Comparison of ENCODE assay signal across 1 cellular context in genomic region chr22:37198290-37199102, GRCh38.
TF ChIP-seq lines count a peak whose summit lies in the region.

No MANE protein-coding gene starts in this region.

TF ChIP-seq in IMR-90, 13 proteins besides CTCF, POLR2A, EP300 and RAD21:
- TF ChIP-seq USF2 (IDR thresholded peaks at IDR 0.05; ENCODE audit: low read depth, low read length) (no peak), CHD1 (IDR thresholded peaks at IDR 0.05; ENCODE audit: low read depth, low read length) (no peak), BHLHE40 (IDR thresholded peaks at IDR 0.05; ENCODE audit: low read depth, low read length) (no peak), FOS (IDR thresholded peaks at IDR 0.05; ENCODE audit: low read depth, low read length) (no peak), CEBPB (IDR thresholded peaks at IDR 0.05; ENCODE audit: low read depth, low read length) (no peak), ELK1 (IDR thresholded peaks at IDR 0.05; ENCODE audit: borderline replicate concordance, low read depth, low read length) (no peak), RCOR1 (IDR thresholded peaks at IDR 0.05; ENCODE audit: insufficient replicate concordance, low read length) (no peak), MXI1 (IDR thresholded peaks at IDR 0.05; ENCODE audit: borderline replicate concordance, low read depth, low read length) (no peak), MAZ (IDR thresholded peaks at IDR 0.05; ENCODE audit: borderline replicate concordance, low read depth, low read length) (peak; percentile 79), NFE2L2 (IDR thresholded peaks at IDR 0.05; ENCODE audit: low read depth, low read length) (no peak), SMC3 (IDR thresholded peaks at IDR 0.05; ENCODE audit: low read depth, low read length) (peak; percentile 77), MAFK (IDR thresholded peaks at IDR 0.05; ENCODE audit: low read depth, low read length) (no peak), RFX5 (IDR thresholded peaks at IDR 0.05; ENCODE audit: low read depth, low read length) (no peak)
